ENCODE assay signal across 16 cellular contexts in the genomic region with DNA sequence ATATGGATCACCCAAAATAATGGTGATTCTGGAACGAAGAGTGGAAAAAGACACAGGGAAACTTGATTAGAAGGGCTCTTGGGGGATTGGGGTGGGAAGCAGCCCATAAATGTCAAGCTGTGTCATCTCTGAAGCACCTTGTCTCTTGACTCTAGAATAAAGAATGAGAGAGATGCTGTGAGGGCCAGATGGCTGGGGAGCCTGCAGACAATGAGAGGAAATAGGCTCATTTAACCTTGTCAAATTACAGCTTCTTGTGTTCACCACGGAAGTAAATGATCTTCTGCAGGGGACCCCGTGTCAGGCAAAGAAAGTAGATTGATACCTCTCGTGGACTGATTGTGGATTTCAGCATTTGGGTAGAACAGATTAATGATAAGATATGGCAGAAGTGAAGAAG.
"Had no signal": no experiment of that assay in that cellular context is flagged by ENCODE, and none has a peak within 500 bp of the region (broad histone marks: within the 10 kb centered on the region; RNA-seq: fewer than 3 reads in every experiment).

No MANE protein-coding gene starts in this region.

- ATAC-seq: activated T-helper 17 cell treated with anti-CD3 and anti-CD28 coated beads, Interleukin-2, amount 50 U/mL, for 72 hours; gastroesophageal sphincter; left lung had no signal

- H3K27me3 Mint-ChIP-seq: activated B cell treated with CpG ODN at 0.5 μM for 24 hours; activated T-helper 17 cell treated with anti-CD3 and anti-CD28 coated beads, Interleukin-2, amount 50 U/mL, for 72 hours; type B pancreatic cell had no signal

- H3K9me3 Mint-ChIP-seq: activated T-helper 17 cell treated with anti-CD3 and anti-CD28 coated beads, Interleukin-2, amount 50 U/mL, for 72 hours had no signal

- H3K4me3 Mint-ChIP-seq: activated B cell treated with CpG ODN at 0.5 μM for 24 hours; activated CD4-positive, alpha-beta T cell treated with anti-CD3 and anti-CD28 coated beads, Interleukin-2, amount 10 ng/mL, durations not matched to agents 7 days and 5 days; activated naive CD4-positive, alpha-beta T cell treated with anti-CD3 and anti-CD28 coated beads, Interleukin-2, amount 10 ng/mL, durations not matched to agents 7 days and 5 days; activated T-helper 17 cell treated with anti-CD3 and anti-CD28 coated beads, Interleukin-2, amount 50 U/mL, for 72 hours; neural crest cell; type B pancreatic cell had no signal

- DNase-seq: activated B cell treated with CpG ODN at 0.5 μM for 24 hours; activated CD4-positive, alpha-beta T cell treated with anti-CD3 and anti-CD28 coated beads, Interleukin-2, amount 10 ng/mL, durations not matched to agents 7 days and 5 days; activated CD8-positive, alpha-beta memory T cell treated with anti-CD3 and anti-CD28 coated beads for 24 hours; activated naive CD4-positive, alpha-beta T cell treated with anti-CD3 and anti-CD28 coated beads, Interleukin-2, amount 10 ng/mL, durations not matched to agents 7 days and 5 days; cortex of kidney; effector memory CD4-positive, alpha-beta T cell; left lung; mesenchymal stem cell; sigmoid colon; stimulated activated CD4-positive, alpha-beta T cell treated with anti-CD3 and anti-CD28 coated beads, Interleukin-2, amount 100 ng/mL, for 24 hours; stimulated activated naive CD4-positive, alpha-beta T cell; substantia nigra had no signal

- H3K27ac Mint-ChIP-seq: activated B cell treated with CpG ODN at 0.5 μM for 24 hours; activated CD4-positive, alpha-beta T cell treated with anti-CD3 and anti-CD28 coated beads, Interleukin-2, amount 10 ng/mL, durations not matched to agents 7 days and 5 days; activated naive CD4-positive, alpha-beta T cell treated with anti-CD3 and anti-CD28 coated beads, Interleukin-2, amount 10 ng/mL, durations not matched to agents 7 days and 5 days; activated T-helper 17 cell treated with anti-CD3 and anti-CD28 coated beads, Interleukin-2, amount 50 U/mL, for 72 hours; type B pancreatic cell had no signal
